Comparison of ENCODE assay signal across 13 cellular contexts in the genomic region with DNA sequence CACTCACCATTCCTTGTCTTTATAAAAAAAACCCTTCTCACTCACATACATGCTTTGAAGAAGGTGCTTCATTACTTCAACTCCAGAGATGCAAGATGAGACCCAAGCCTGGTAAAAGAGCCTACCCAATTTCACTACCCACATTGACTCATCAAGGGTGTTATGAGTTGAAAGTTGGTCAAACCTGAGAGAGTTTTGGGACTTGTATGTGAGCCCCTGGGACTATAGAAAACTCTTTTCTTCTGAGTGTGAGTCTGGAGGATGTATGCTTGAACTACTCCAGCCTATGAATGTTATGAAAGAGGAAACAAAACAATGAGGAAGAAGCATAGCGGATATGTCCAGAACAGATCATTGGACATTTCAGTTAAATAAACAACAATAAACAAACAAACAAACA.
DNase-seq lines count a peak whose midpoint lies in the region; ATAC-seq lines count a peak whose summit lies in the region.
"Had no signal": no experiment of that assay in that cellular context is flagged by ENCODE, and none has a peak within 500 bp of the region (broad histone marks: within the 10 kb centered on the region; RNA-seq: fewer than 3 reads in every experiment).

No MANE protein-coding gene starts in this region.

- DNase-seq in SIG-M5 treated with dmso at 0.1 percent for 504 hours (lab: John Stamatoyannopoulos, UW; ENCODE audit: unreplicated experiment) (no peak), cerebellum (ENCODE audit: low spot score) (no peak), NCI-H510A treated with DMSO at 0.1 percent for 48 hours (lab: John Stamatoyannopoulos, UW) (no peak)
- DNase-seq: CD4-positive, CD25-positive, alpha-beta regulatory T cell; effector memory CD4-positive, alpha-beta T cell; H9; left lung; NCI-H2107 had no signal

- ATAC-seq in GM18508 (IDR thresholded peaks at IDR 0.05; ENCODE audit: insufficient read depth, unreplicated experiment), result peak; percentile 67
- peak; percentile 84 for ATAC-seq in GM19463 (IDR thresholded peaks at IDR 0.05; ENCODE audit: unreplicated experiment)
- peak; percentile 81 for ATAC-seq in HG02884 (IDR thresholded peaks at IDR 0.05; ENCODE audit: unreplicated experiment)
- peak; percentile 87 for ATAC-seq in HG03571 (IDR thresholded peaks at IDR 0.05; ENCODE audit: unreplicated experiment)
- ATAC-seq in HG03439 (IDR thresholded peaks at IDR 0.05; ENCODE audit: unreplicated experiment), result no peak
- ATAC-seq: left lung had no signal
